Comparison of ENCODE assay signal across 19 cellular contexts in genomic region chr11:92380882-92381281, GRCh38.
DNase-seq lines count a peak whose midpoint lies in the region; ATAC-seq, FAIRE-seq and TF ChIP-seq lines count a peak whose summit lies in the region.
"Had no signal": no experiment of that assay in that cellular context is flagged by ENCODE, and none has a peak within 500 bp of the region (broad histone marks: within the 10 kb centered on the region; RNA-seq: fewer than 3 reads in every experiment).

No MANE protein-coding gene starts in this region.

- no peak for ATAC-seq in upper lobe of right lung
- ATAC-seq: activated T-cell treated with anti-CD3 and anti-CD28 coated beads, Interleukin-2, amount 50 U/mL, for 4 hours; natural killer cell had no signal

- H3K36me3 ChIP-seq in bronchial epithelial cell (ENCODE audit: control insufficient read depth, insufficient read depth, low read length) (no peaks in the 10 kb centered on the region), kidney epithelial cell (ENCODE audit: control insufficient read depth, insufficient read depth, low read length) (no peaks in the 10 kb centered on the region), upper lobe of right lung (no peaks in the 10 kb centered on the region)

- intact Hi-C loops in upper lobe of right lung (cut with DNase I) = no loop called here

- H3K27ac ChIP-seq in upper lobe of right lung = no peak overlapping the region
- H3K27ac ChIP-seq: coronary artery, testis had no signal

- H3K27me3 Mint-ChIP-seq in activated T-cell treated with anti-CD3 and anti-CD28 coated beads, Interleukin-2, amount 50 U/mL, for 24 hours = no peaks in the 10 kb centered on the region
- H3K27me3 Mint-ChIP-seq: activated naive CD8-positive, alpha-beta T cell treated with anti-CD3 and anti-CD28 coated beads, Interleukin-2, amount 10 ng/mL, durations not matched to agents 7 days and 5 days had no signal

- TF ChIP-seq CTCF in bronchial epithelial cell (IDR thresholded peaks at IDR 0.05; ENCODE audit: insufficient read depth, low read length, severe bottlenecking) (no peak), kidney epithelial cell (IDR thresholded peaks at IDR 0.05; ENCODE audit: insufficient read depth, low read length, poor library complexity, severe bottlenecking) (no peak), upper lobe of right lung (IDR thresholded peaks at IDR 0.05) (no peak)

- no peaks in the 10 kb centered on the region for H3K4me1 Mint-ChIP-seq in activated T-cell treated with anti-CD3 and anti-CD28 coated beads, Interleukin-2, amount 50 U/mL, for 24 hours (ENCODE audit: low read depth)
- H3K4me1 Mint-ChIP-seq: activated naive CD8-positive, alpha-beta T cell treated with anti-CD3 and anti-CD28 coated beads, Interleukin-2, amount 10 ng/mL, durations not matched to agents 7 days and 5 days; natural killer cell had no signal

- H3K4me3 ChIP-seq in bronchial epithelial cell (ENCODE audit: low read depth, low read length) (no peak overlapping the region), kidney epithelial cell (ENCODE audit: low read depth, low read length) (no peak overlapping the region), upper lobe of right lung (no peak overlapping the region)
- H3K4me3 ChIP-seq: coronary artery, lung, testis had no signal

- H3K9me3 Mint-ChIP-seq in activated T-cell treated with anti-CD3 and anti-CD28 coated beads, Interleukin-2, amount 50 U/mL, for 24 hours = no peaks in the 10 kb centered on the region
- H3K9me3 Mint-ChIP-seq: activated naive CD8-positive, alpha-beta T cell treated with anti-CD3 and anti-CD28 coated beads, Interleukin-2, amount 10 ng/mL, durations not matched to agents 7 days and 5 days; activated T-cell treated with anti-CD3 and anti-CD28 coated beads, Interleukin-2, amount 50 U/mL, for 4 hours had no signal

- no peak overlapping the region for H3K4me3 Mint-ChIP-seq in activated T-cell treated with anti-CD3 and anti-CD28 coated beads, Interleukin-2, amount 50 U/mL, for 24 hours
- H3K4me3 Mint-ChIP-seq: activated naive CD8-positive, alpha-beta T cell treated with anti-CD3 and anti-CD28 coated beads, Interleukin-2, amount 10 ng/mL, durations not matched to agents 7 days and 5 days; activated T-cell treated with anti-CD3 and anti-CD28 coated beads, Interleukin-2, amount 50 U/mL, for 4 hours; natural killer cell had no signal

- H3K27ac Mint-ChIP-seq in activated T-cell treated with anti-CD3 and anti-CD28 coated beads, Interleukin-2, amount 50 U/mL, for 24 hours = no peak overlapping the region
- H3K27ac Mint-ChIP-seq: activated naive CD8-positive, alpha-beta T cell treated with anti-CD3 and anti-CD28 coated beads, Interleukin-2, amount 10 ng/mL, durations not matched to agents 7 days and 5 days; natural killer cell had no signal

- H3K36me3 Mint-ChIP-seq in activated T-cell treated with anti-CD3 and anti-CD28 coated beads, Interleukin-2, amount 50 U/mL, for 24 hours (ENCODE audit: low read depth) = no peaks in the 10 kb centered on the region
- H3K36me3 Mint-ChIP-seq: activated naive CD8-positive, alpha-beta T cell treated with anti-CD3 and anti-CD28 coated beads, Interleukin-2, amount 10 ng/mL, durations not matched to agents 7 days and 5 days; natural killer cell had no signal

- H3K4me1 ChIP-seq in upper lobe of right lung = peaks cover 6% of the 10 kb centered on the region
- H3K4me1 ChIP-seq: testis had no signal

- H3K27me3 ChIP-seq in bronchial epithelial cell (ENCODE audit: control insufficient read depth, insufficient read depth, low read length) (peaks cover 3% of the 10 kb centered on the region), kidney epithelial cell (ENCODE audit: control insufficient read depth, insufficient read depth, low read length) (no peaks in the 10 kb centered on the region), upper lobe of right lung (no peaks in the 10 kb centered on the region)
- H3K27me3 ChIP-seq: testis had no signal

- no peaks in the 10 kb centered on the region for H3K9me3 ChIP-seq in upper lobe of right lung
- H3K9me3 ChIP-seq: testis had no signal

- FAIRE-seq in bronchial epithelial cell (lab: Jason Lieb, UNC) = no peak
- FAIRE-seq: H54 had no signal

- DNase-seq in AG08396 (ENCODE audit: low spot score) (peak; percentile 11), HT1080 (ENCODE audit: low read depth) (peak; percentile 70), bronchial epithelial cell (ENCODE audit: low read depth) (peak; percentile 81), kidney epithelial cell (ENCODE audit: low read depth) (peak; percentile 43), upper lobe of right lung (no peak), putamen (ENCODE audit: low spot score) (no peak), glomerular visceral epithelial cell (ENCODE audit: extremely low spot score) (no peak)
- no peak for DNase-seq in activated T-cell treated with anti-CD3 and anti-CD28 coated beads, Interleukin-2, amount 50 U/mL, for 24 hours
- DNase-seq: activated naive CD8-positive, alpha-beta T cell treated with anti-CD3 and anti-CD28 coated beads, Interleukin-2, amount 10 ng/mL, durations not matched to agents 7 days and 5 days; activated T-cell treated with anti-CD3 and anti-CD28 coated beads, Interleukin-2, amount 50 U/mL, for 4 hours; erythroblast; KBM-7; natural killer cell; NCI-H1436; SIG-M5; testis had no signal

Comparison
In these comparisons a context has a peak if more than half of its experiments do, and no peak if none do; other contexts are left out.
1. DNase-seq: peak in AG08396 (single experiment), HT1080 (single experiment), bronchial epithelial cell (single experiment) and kidney epithelial cell (single experiment); none in upper lobe of right lung (single experiment), putamen (single experiment), glomerular visceral epithelial cell (single experiment) and activated T-cell treated with anti-CD3 and anti-CD28 coated beads, Interleukin-2, amount 50 U/mL, for 24 hours (single experiment).